Comparison of ENCODE assay signal across 18 cellular contexts in genomic region chr15:67510597-67511225, GRCh38. TPM values are rescaled to one million over a fixed set of nuclear protein-coding genes. Genes with fewer than 3 reads are reported as not detected.
DNase-seq lines count a peak whose midpoint lies in the region; ATAC-seq and TF ChIP-seq lines count a peak whose summit lies in the region.
"Had no signal": no experiment of that assay in that cellular context is flagged by ENCODE, and none has a peak within 500 bp of the region (broad histone marks: within the 10 kb centered on the region; RNA-seq: fewer than 3 reads in every experiment).

No MANE protein-coding gene starts in this region.

- TF ChIP-seq CTCF in astrocyte of the cerebellum (IDR thresholded peaks at IDR 0.05; ENCODE audit: low read depth, low read length, missing control alignments), result no peak
- TF ChIP-seq CTCF in foreskin keratinocyte (conservative IDR thresholded peaks at IDR 0.05), result no peak
- TF ChIP-seq CTCF in body of pancreas (IDR thresholded peaks at IDR 0.05), result no peak

- H3K27me3 ChIP-seq in foreskin keratinocyte (no peaks in the 10 kb centered on the region), body of pancreas (no peaks in the 10 kb centered on the region)
- H3K27me3 ChIP-seq: esophagus muscularis mucosa had no signal

- H3K4me3 Mint-ChIP-seq in activated T-cell treated with anti-CD3 and anti-CD28 coated beads, Interleukin-2, amount 50 U/mL, for 24 hours, result no peak overlapping the region
- H3K4me3 Mint-ChIP-seq: brain; natural killer cell; stimulated activated naive CD8-positive, alpha-beta T cell treated with anti-CD3 and anti-CD28 coated beads, Interleukin-15, amount 100 ng/mL, for 72 hours had no signal

- H3K4me1 ChIP-seq in foreskin keratinocyte (peaks cover 7% of the 10 kb centered on the region), body of pancreas (no peaks in the 10 kb centered on the region)
- H3K4me1 ChIP-seq: prostate gland had no signal

- H3K27me3 Mint-ChIP-seq in activated T-cell treated with anti-CD3 and anti-CD28 coated beads, Interleukin-2, amount 50 U/mL, for 24 hours, result no peaks in the 10 kb centered on the region
- H3K27me3 Mint-ChIP-seq: stimulated activated naive CD8-positive, alpha-beta T cell treated with anti-CD3 and anti-CD28 coated beads, Interleukin-15, amount 100 ng/mL, for 72 hours had no signal

- H3K4me1 Mint-ChIP-seq in activated T-cell treated with anti-CD3 and anti-CD28 coated beads, Interleukin-2, amount 50 U/mL, for 24 hours (ENCODE audit: low read depth), result peaks cover 4% of the 10 kb centered on the region
- H3K4me1 Mint-ChIP-seq: brain, natural killer cell had no signal

- H3K9me3 ChIP-seq in body of pancreas, result no peaks in the 10 kb centered on the region
- H3K9me3 ChIP-seq: esophagus muscularis mucosa, lower lobe of right lung, prostate gland had no signal

- ATAC-seq in HG03097 (IDR thresholded peaks at IDR 0.05; ENCODE audit: low FRiP score, unreplicated experiment) (peak; percentile 52), foreskin keratinocyte (peak; percentile 16), body of pancreas (no peak), HG02884 (IDR thresholded peaks at IDR 0.05; ENCODE audit: unreplicated experiment) (no peak)
- ATAC-seq: lower lobe of right lung, natural killer cell had no signal

- peaks cover 0 to 2% of the 10 kb centered on the region in 2 donors for H3K36me3 ChIP-seq in body of pancreas (replicated peaks in 1 of 2; ENCODE audit: insufficient read depth in 1 of 2, low read depth in 2 of 2)

- intact Hi-C loops in body of pancreas (cut with DNase I), result no loop called here

- no peak overlapping the region for H3K27ac Mint-ChIP-seq in activated T-cell treated with anti-CD3 and anti-CD28 coated beads, Interleukin-2, amount 50 U/mL, for 24 hours
- H3K27ac Mint-ChIP-seq: brain; natural killer cell; stimulated activated naive CD8-positive, alpha-beta T cell treated with anti-CD3 and anti-CD28 coated beads, Interleukin-15, amount 100 ng/mL, for 72 hours had no signal

- H3K27ac ChIP-seq in foreskin keratinocyte, result no peak overlapping the region
- no peak overlapping the region for H3K27ac ChIP-seq in body of pancreas
- H3K27ac ChIP-seq: esophagus muscularis mucosa, lower lobe of right lung, prostate gland had no signal

- no peak overlapping the region for H3K4me3 ChIP-seq in astrocyte of the cerebellum (ENCODE audit: low read depth, low read length)
- no peak overlapping the region for H3K4me3 ChIP-seq in body of pancreas
- H3K4me3 ChIP-seq: esophagus muscularis mucosa, lower lobe of right lung, prostate gland had no signal

- WGBS in body of pancreas, 2 donors, result 76 to 78% methylated on average over 7 of the region's 7 CpGs

- in situ Hi-C loops in ACHN (cut with HindIII; ENCODE audit: low pct_ligation_motif_present, low pct_unique_long_range_greater_than_20kb, low sequenced_read_pairs) (no loop called here), astrocyte of the cerebellum (cut with HindIII; ENCODE audit: low sequenced_read_pairs) (no loop called here)

- no peaks in the 10 kb centered on the region for H3K9me3 Mint-ChIP-seq in activated T-cell treated with anti-CD3 and anti-CD28 coated beads, Interleukin-2, amount 50 U/mL, for 24 hours
- H3K9me3 Mint-ChIP-seq: brain; natural killer cell; stimulated activated naive CD8-positive, alpha-beta T cell treated with anti-CD3 and anti-CD28 coated beads, Interleukin-15, amount 100 ng/mL, for 72 hours had no signal

- DNase-seq in ACHN (peak; percentile 65), astrocyte of the cerebellum (ENCODE audit: low read depth) (peak; percentile 23), foreskin keratinocyte (peak in 1 of 2 donors; percentile 28), body of pancreas (no peak), NCI-H345 treated with DMSO at 0.1 percent for 48 hours (lab: John Stamatoyannopoulos, UW; ENCODE audit: unreplicated experiment) (no peak)
- no peak for DNase-seq in activated T-cell treated with anti-CD3 and anti-CD28 coated beads, Interleukin-2, amount 50 U/mL, for 24 hours
- DNase-seq: activated gamma-delta T cell; lower lobe of right lung; natural killer cell; NCI-H2107; RPMI8226; stimulated activated naive CD8-positive, alpha-beta T cell treated with anti-CD3 and anti-CD28 coated beads, Interleukin-15, amount 100 ng/mL, for 72 hours; T-helper 1 cell had no signal

- H3K36me3 Mint-ChIP-seq in activated T-cell treated with anti-CD3 and anti-CD28 coated beads, Interleukin-2, amount 50 U/mL, for 24 hours (ENCODE audit: low read depth), result peaks cover 52% of the 10 kb centered on the region
- H3K36me3 Mint-ChIP-seq: natural killer cell had no signal

- TF ChIP-seq POLR2A in body of pancreas (IDR thresholded peaks at IDR 0.05), result no peak

RNA-seq across cellular contexts. Expression of gene C15orf61, which starts 10.2 kb away (rescaled TPM):
- total RNA-seq in foreskin keratinocyte, result 2.9 and 3.1 TPM in 2 replicates
- polyA plus RNA-seq in foreskin keratinocyte, result 4.2 and 5.2 TPM in 2 replicates
- 1 to 10 TPM in 1 of 2 donors, under 1 TPM in 1; 0.78 to 5.6 TPM for total RNA-seq in body of pancreas

RNA-seq across cellular contexts. Expression of gene MAP2K5, which starts 31.8 kb away (rescaled TPM):
- total RNA-seq in foreskin keratinocyte (7.5 and 8.8 TPM in 2 replicates), body of pancreas (10 to 100 TPM in 1 of 2 donors, 1 to 10 TPM in 1; 2.6 to 10.9 TPM)
- polyA plus RNA-seq in foreskin keratinocyte, result 8.5 and 8.9 TPM in 2 replicates

Comparison
In these comparisons a context has a peak if more than half of its experiments do, and no peak if none do; other contexts are left out.
1. DNase-seq: peak in ACHN (single experiment) and astrocyte of the cerebellum (single experiment); none in body of pancreas (0 of 4), activated T-cell treated with anti-CD3 and anti-CD28 coated beads, Interleukin-2, amount 50 U/mL, for 24 hours (single experiment) and NCI-H345 treated with DMSO at 0.1 percent for 48 hours (single experiment).
2. ATAC-seq: peak in HG03097 (single experiment) and foreskin keratinocyte (single experiment); none in body of pancreas (single experiment) and HG02884 (single experiment).